Comparison of ENCODE assay signal across 25 cellular contexts in genomic region chr3:50015918-50016317, GRCh38.
DNase-seq lines count a peak whose midpoint lies in the region; ATAC-seq, FAIRE-seq and TF ChIP-seq lines count a peak whose summit lies in the region.
"Had no signal": no experiment of that assay in that cellular context is flagged by ENCODE, and none has a peak within 500 bp of the region (broad histone marks: within the 10 kb centered on the region; RNA-seq: fewer than 3 reads in every experiment).

No MANE protein-coding gene starts in this region.

- H2AK5ac ChIP-seq in IMR-90 (ENCODE audit: low read depth, low read length), result no peak overlapping the region

- H4K91ac ChIP-seq in IMR-90 (ENCODE audit: insufficient read depth, low read depth, low read length), result no peak overlapping the region

- BruUV-seq in IMR-90 (replicated peaks; lab: Mats Ljungman, UMichigan), result no TSS peak

- H2BK15ac ChIP-seq in IMR-90 (ENCODE audit: low read depth, low read length), result no peak overlapping the region

- no peak overlapping the region for H2BK120ac ChIP-seq in IMR-90 (ENCODE audit: low read depth, low read length)

- intact Hi-C loops in activated CD4-positive, alpha-beta T cell treated with anti-CD3 and anti-CD28 coated beads for 36 hours (cut with DNase I, micrococcal nuclease), result no loop called here
- intact Hi-C loops in activated CD4-positive, alpha-beta T cell treated with anti-CD3 and anti-CD28 coated beads, Interleukin-2, amount 10 ng/mL, durations not matched to agents 24 days and 14 days (cut with micrococcal nuclease), result no loop called here
- intact Hi-C loops in IMR-90 (cut with micrococcal nuclease), result no loop called here
- intact Hi-C loops in Right ventricle myocardium superior (cut with DNase I), result no loop called here

- no peak for TF ChIP-seq CTCF in IMR-90 (conservative IDR thresholded peaks at IDR 0.05; ENCODE audit: low read depth, low read length)

- ATAC-seq in activated CD4-positive, alpha-beta T cell treated with anti-CD3 and anti-CD28 coated beads for 36 hours, result no peak
- ATAC-seq in activated naive CD8-positive, alpha-beta T cell treated with anti-CD3 and anti-CD28 coated beads, Interleukin-2, amount 50 U/mL, for 24 hours, result no peak
- ATAC-seq in IMR-90 (ENCODE audit: low read depth) (no peak), Right ventricle myocardium superior (ENCODE audit: poor library complexity) (no peak)
- ATAC-seq: Right ventricle myocardium inferior had no signal

- H3K9me3 Mint-ChIP-seq in activated CD4-positive, alpha-beta T cell treated with anti-CD3 and anti-CD28 coated beads for 36 hours (ENCODE audit: low read depth), result no peaks in the 10 kb centered on the region
- no peaks in the 10 kb centered on the region for H3K9me3 Mint-ChIP-seq in activated CD4-positive, alpha-beta T cell treated with anti-CD3 and anti-CD28 coated beads, Interleukin-2, amount 10 ng/mL, durations not matched to agents 24 days and 14 days
- H3K9me3 Mint-ChIP-seq in activated naive CD8-positive, alpha-beta T cell (ENCODE audit: low read depth), result no peaks in the 10 kb centered on the region
- H3K9me3 Mint-ChIP-seq in activated naive CD8-positive, alpha-beta T cell treated with anti-CD3 and anti-CD28 coated beads, Interleukin-2, amount 50 U/mL, for 24 hours, result no peaks in the 10 kb centered on the region
- H3K9me3 Mint-ChIP-seq: CD8-positive, alpha-beta memory T cell had no signal

- H3K9ac ChIP-seq in IMR-90 (ENCODE audit: low read depth, low read length), result no peak overlapping the region

- H3K27me3 ChIP-seq in IMR-90 (ENCODE audit: control insufficient read depth, insufficient read depth, low read length) (no peaks in the 10 kb centered on the region), small intestine (ENCODE audit: control insufficient read depth in 2 of 2, insufficient read depth in 2 of 2, low read length in 2 of 2) (no peaks in the 10 kb centered on the region)

- no peak overlapping the region for H3K4ac ChIP-seq in IMR-90 (ENCODE audit: low read depth, low read length)

- no peak overlapping the region for H3K56ac ChIP-seq in IMR-90 (ENCODE audit: extremely low read depth, insufficient read depth, low read length)

- H3K4me1 ChIP-seq in IMR-90 (ENCODE audit: control insufficient read depth, insufficient read depth, low read length), result peaks cover 2% of the 10 kb centered on the region; the same call in 1 of the 2 replicates
- no peaks in the 10 kb centered on the region for H3K4me1 ChIP-seq in small intestine (ENCODE audit: control insufficient read depth in 2 of 2, insufficient read depth in 1 of 2, low read depth in 1 of 2, low read length in 1 of 2)

- no peak overlapping the region for H2BK5ac ChIP-seq in IMR-90 (ENCODE audit: low read depth, low read length, poor library complexity, severe bottlenecking)

- WGBS in IMR-90 (ENCODE audit: extremely low coverage in 2 of 2, insufficient read length in 1 of 2), 2 experiments, result no CpG with 5 or more reads among the region's 4 CpGs
- 79 to 96% (median 91%) methylated on average over 4 of the region's 4 CpGs for WGBS in small intestine, 3 donors

- peaks cover 5% of the 10 kb centered on the region for H3K4me1 Mint-ChIP-seq in activated CD4-positive, alpha-beta T cell treated with anti-CD3 and anti-CD28 coated beads for 36 hours
- peaks cover 7% of the 10 kb centered on the region for H3K4me1 Mint-ChIP-seq in activated CD4-positive, alpha-beta T cell treated with anti-CD3 and anti-CD28 coated beads, Interleukin-2, amount 10 ng/mL, durations not matched to agents 24 days and 14 days
- H3K4me1 Mint-ChIP-seq in activated naive CD8-positive, alpha-beta T cell (ENCODE audit: low read depth), result peaks cover 6% of the 10 kb centered on the region
- peaks cover 5% of the 10 kb centered on the region for H3K4me1 Mint-ChIP-seq in activated naive CD8-positive, alpha-beta T cell treated with anti-CD3 and anti-CD28 coated beads, Interleukin-2, amount 50 U/mL, for 24 hours
- H3K4me1 Mint-ChIP-seq: B cell had no signal

- H3K79me1 ChIP-seq in IMR-90 (ENCODE audit: low read depth in 1 of 2, low read length in 2 of 2), result peaks cover 10 to 41% of the 10 kb centered on the region in 2 experiments

- H3K18ac ChIP-seq in IMR-90 (ENCODE audit: low read depth, low read length), result no peak overlapping the region

- H3K4me3 Mint-ChIP-seq in activated CD4-positive, alpha-beta T cell treated with anti-CD3 and anti-CD28 coated beads for 36 hours, result no peak overlapping the region
- no peak overlapping the region for H3K4me3 Mint-ChIP-seq in activated CD4-positive, alpha-beta T cell treated with anti-CD3 and anti-CD28 coated beads, Interleukin-2, amount 10 ng/mL, durations not matched to agents 24 days and 14 days
- H3K4me3 Mint-ChIP-seq in activated naive CD8-positive, alpha-beta T cell, result no peak overlapping the region
- no peak overlapping the region for H3K4me3 Mint-ChIP-seq in activated naive CD8-positive, alpha-beta T cell treated with anti-CD3 and anti-CD28 coated beads, Interleukin-2, amount 50 U/mL, for 24 hours
- H3K4me3 Mint-ChIP-seq: B cell; CD8-positive, alpha-beta memory T cell had no signal

- no peak for TF ChIP-seq RAD21 in IMR-90 (IDR thresholded peaks at IDR 0.05; ENCODE audit: low read length)

- no peak overlapping the region for H2AK9ac ChIP-seq in IMR-90 (replicated peaks; ENCODE audit: low read depth, low read length, poor library complexity)

- 0 out of 2 replicates have a peak, but pooled peaks cover 8% of the 10 kb centered on the region for H3K9me1 ChIP-seq in IMR-90 (ENCODE audit: insufficient read depth, low read length)

- H3K23ac ChIP-seq in IMR-90 (ENCODE audit: low read depth, low read length), result no peak overlapping the region

- H3K27ac ChIP-seq in IMR-90 (ENCODE audit: insufficient read depth, low read length), result no peak overlapping the region
- no peak overlapping the region for H3K27ac ChIP-seq in small intestine (ENCODE audit: low read depth in 1 of 2, low read length in 1 of 2)
- H3K27ac ChIP-seq: 22Rv1, C4-2B, PC-9 had no signal

- FAIRE-seq in small intestine (lab: Jason Lieb, UNC), result no peak
- FAIRE-seq: GM12892, H1 had no signal

- H3K27ac Mint-ChIP-seq in activated CD4-positive, alpha-beta T cell treated with anti-CD3 and anti-CD28 coated beads for 36 hours, result no peak overlapping the region
- no peak overlapping the region for H3K27ac Mint-ChIP-seq in activated CD4-positive, alpha-beta T cell treated with anti-CD3 and anti-CD28 coated beads, Interleukin-2, amount 10 ng/mL, durations not matched to agents 24 days and 14 days
- peak overlapping the region; percentile 74 for H3K27ac Mint-ChIP-seq in activated naive CD8-positive, alpha-beta T cell
- H3K27ac Mint-ChIP-seq in activated naive CD8-positive, alpha-beta T cell treated with anti-CD3 and anti-CD28 coated beads, Interleukin-2, amount 50 U/mL, for 24 hours, result no peak overlapping the region
- H3K27ac Mint-ChIP-seq: B cell; CD8-positive, alpha-beta memory T cell had no signal

- H3K36me3 Mint-ChIP-seq in activated CD4-positive, alpha-beta T cell treated with anti-CD3 and anti-CD28 coated beads for 36 hours (ENCODE audit: low read depth), result peaks cover 23% of the 10 kb centered on the region
- H3K36me3 Mint-ChIP-seq in activated CD4-positive, alpha-beta T cell treated with anti-CD3 and anti-CD28 coated beads, Interleukin-2, amount 10 ng/mL, durations not matched to agents 24 days and 14 days (ENCODE audit: low read depth), result peaks cover 43% of the 10 kb centered on the region
- peaks cover 19% of the 10 kb centered on the region for H3K36me3 Mint-ChIP-seq in activated naive CD8-positive, alpha-beta T cell
- peaks cover 33% of the 10 kb centered on the region for H3K36me3 Mint-ChIP-seq in activated naive CD8-positive, alpha-beta T cell treated with anti-CD3 and anti-CD28 coated beads, Interleukin-2, amount 50 U/mL, for 24 hours (ENCODE audit: low read depth)

- H3K14ac ChIP-seq in IMR-90 (replicated peaks; ENCODE audit: low read depth, low read length), result no peak overlapping the region

- peaks cover 15% of the 10 kb centered on the region for H4K20me1 ChIP-seq in IMR-90 (ENCODE audit: insufficient read depth, low read length)

- no peak overlapping the region for H2BK20ac ChIP-seq in IMR-90 (ENCODE audit: low read depth, low read length)

- peaks cover 16% of the 10 kb centered on the region for H3K36me3 ChIP-seq in IMR-90 (ENCODE audit: control insufficient read depth, insufficient read depth, low read length)
- H3K36me3 ChIP-seq in small intestine (ENCODE audit: control insufficient read depth in 2 of 2, insufficient read depth in 2 of 2, low read length in 2 of 2), result peaks cover 4 to 7% of the 10 kb centered on the region in 2 donors

- H4K5ac ChIP-seq in IMR-90 (ENCODE audit: low read depth, low read length), result no peak overlapping the region

- H3K4me3 ChIP-seq in IMR-90 (ENCODE audit: insufficient read depth, low read depth, low read length) (no peak overlapping the region), small intestine (ENCODE audit: low read depth in 1 of 2, low read length in 2 of 2) (no peak overlapping the region)
- H3K4me3 ChIP-seq: PC-9 had no signal

- no peaks in the 10 kb centered on the region for H3K27me3 Mint-ChIP-seq in activated CD4-positive, alpha-beta T cell treated with anti-CD3 and anti-CD28 coated beads for 36 hours
- H3K27me3 Mint-ChIP-seq in activated CD4-positive, alpha-beta T cell treated with anti-CD3 and anti-CD28 coated beads, Interleukin-2, amount 10 ng/mL, durations not matched to agents 24 days and 14 days, result no peaks in the 10 kb centered on the region
- H3K27me3 Mint-ChIP-seq in activated naive CD8-positive, alpha-beta T cell, result no peaks in the 10 kb centered on the region
- H3K27me3 Mint-ChIP-seq in activated naive CD8-positive, alpha-beta T cell treated with anti-CD3 and anti-CD28 coated beads, Interleukin-2, amount 50 U/mL, for 24 hours, result no peaks in the 10 kb centered on the region
- H3K27me3 Mint-ChIP-seq: B cell; CD8-positive, alpha-beta memory T cell had no signal

- DNase-seq in activated CD4-positive, alpha-beta T cell treated with anti-CD3 and anti-CD28 coated beads for 36 hours, result peak; percentile 18
- no peak for DNase-seq in activated CD4-positive, alpha-beta T cell treated with anti-CD3 and anti-CD28 coated beads, Interleukin-2, amount 10 ng/mL, durations not matched to agents 24 days and 14 days
- no peak for DNase-seq in activated naive CD8-positive, alpha-beta T cell treated with anti-CD3 and anti-CD28 coated beads, Interleukin-2, amount 50 U/mL, for 24 hours
- DNase-seq in IMR-90, result peak; percentile 48
- DNase-seq in stimulated activated CD4-positive, alpha-beta T cell treated with anti-CD3 and anti-CD28 coated beads, Interleukin-4, amount 100 ng/mL, for 24 hours, result peak; percentile 6
- no peak for DNase-seq in Right ventricle myocardium superior
- DNase-seq in small intestine, result no peak
- DNase-seq: CD8-positive, alpha-beta memory T cell; DMS 273 treated with DMSO at 0.1 percent for 48 hours; DND-41; HCEC 1CT; NCI-H1048; NCI-H1417 treated with DMSO at 0.1 percent for 48 hours; NCI-H1694 treated with DMSO at 0.1 percent for 48 hours; NCI-H2081; NCI-H2227 treated with DMSO at 0.1 percent for 48 hours; NCI-H526 treated with DMSO at 0.1 percent for 48 hours; PC-9 had no signal

- H3K9me3 ChIP-seq in IMR-90 (ENCODE audit: control insufficient read depth, insufficient read depth, low read length) (no peaks in the 10 kb centered on the region), small intestine (ENCODE audit: control insufficient read depth, low read depth) (no peaks in the 10 kb centered on the region)

- no peak overlapping the region for H3K4me2 ChIP-seq in IMR-90 (ENCODE audit: low read depth, low read length)
- H3K4me2 ChIP-seq: PC-9 had no signal

- no peak overlapping the region for H2AFZ ChIP-seq in IMR-90 (replicated peaks; ENCODE audit: low read length, poor library complexity)
- H2AFZ ChIP-seq: PC-9 had no signal

- TF ChIP-seq POLR2A in IMR-90 (IDR thresholded peaks at IDR 0.05; ENCODE audit: low read depth, low read length), result no peak

- POLR2A ChIA-PET in activated CD4-positive, alpha-beta T cell treated with anti-CD3 and anti-CD28 coated beads for 36 hours (lab: Charles Lee), result no interaction called here
- POLR2A ChIA-PET in IMR-90 (lab: Charles Lee; ENCODE audit: unreplicated experiment), result no interaction called here

- CTCF ChIA-PET in activated CD4-positive, alpha-beta T cell treated with anti-CD3 and anti-CD28 coated beads for 36 hours (lab: Charles Lee), result no interaction called here
- CTCF ChIA-PET in IMR-90 (lab: Yijun Ruan, JAX), result no interaction called here

- in situ Hi-C loops in IMR-90 (cut with MboI; ENCODE audit: low sequenced_read_pairs), result no loop called here

- no peak overlapping the region for H4K8ac ChIP-seq in IMR-90 (ENCODE audit: low read depth in 2 of 2, low read length in 2 of 2)

- dilution Hi-C loops in IMR-90 (cut with HindIII; ENCODE audit: low sequenced_read_pairs, unreplicated experiment), result no loop called here

Comparison
In these comparisons a context has a peak if more than half of its experiments do, and no peak if none do; other contexts are left out.
1. DNase-seq: peak in activated CD4-positive, alpha-beta T cell treated with anti-CD3 and anti-CD28 coated beads for 36 hours (single experiment), IMR-90 (single experiment) and stimulated activated CD4-positive, alpha-beta T cell treated with anti-CD3 and anti-CD28 coated beads, Interleukin-4, amount 100 ng/mL, for 24 hours (single experiment); none in activated CD4-positive, alpha-beta T cell treated with anti-CD3 and anti-CD28 coated beads, Interleukin-2, amount 10 ng/mL, durations not matched to agents 24 days and 14 days (single experiment), activated naive CD8-positive, alpha-beta T cell treated with anti-CD3 and anti-CD28 coated beads, Interleukin-2, amount 50 U/mL, for 24 hours (single experiment), Right ventricle myocardium superior (single experiment) and small intestine (single experiment).